Comparison of ENCODE assay signal across 2 cellular contexts in genomic region chr21:15219866-15220265, GRCh38.
A peak's percentile ranks its signal among the peaks of the same experiment; 100 is the strongest.
TF ChIP-seq lines count a peak whose summit lies in the region.

No MANE protein-coding gene starts in this region.

TF ChIP-seq in HepG2, 621 proteins besides CTCF, POLR2A, EP300 and RAD21:
- TF ChIP-seq ZNF335 (CRISPR knock-in tag; IDR thresholded peaks at IDR 0.05) (no peak), ETS1 (CRISPR knock-in tag; IDR thresholded peaks at IDR 0.05) (no peak), ZNF12 (CRISPR knock-in tag; IDR thresholded peaks at IDR 0.05) (no peak), ZNF558 (CRISPR knock-in tag; IDR thresholded peaks at IDR 0.05; ENCODE audit: borderline replicate concordance) (no peak), MTF2 (CRISPR knock-in tag; IDR thresholded peaks at IDR 0.05; ENCODE audit: borderline replicate concordance) (no peak), KLF15 (CRISPR knock-in tag; IDR thresholded peaks at IDR 0.05; ENCODE audit: borderline replicate concordance) (no peak), NCOA2 (CRISPR knock-in tag; IDR thresholded peaks at IDR 0.05) (no peak), ZNF253 (CRISPR knock-in tag; IDR thresholded peaks at IDR 0.05; ENCODE audit: borderline replicate concordance) (no peak)
- TF ChIP-seq, protein P1, sequence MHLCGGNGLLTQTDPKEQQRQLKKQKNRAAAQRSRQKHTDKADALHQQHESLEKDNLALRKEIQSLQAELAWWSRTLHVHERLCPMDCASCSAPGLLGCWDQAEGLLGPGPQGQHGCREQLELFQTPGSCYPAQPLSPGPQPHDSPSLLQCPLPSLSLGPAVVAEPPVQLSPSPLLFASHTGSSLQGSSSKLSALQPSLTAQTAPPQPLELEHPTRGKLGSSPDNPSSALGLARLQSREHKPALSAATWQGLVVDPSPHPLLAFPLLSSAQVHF (CRISPR knock-in tag; IDR thresholded peaks at IDR 0.05) = no peak

TF ChIP-seq in K562, 482 proteins besides CTCF, POLR2A, EP300 and RAD21:
- TF ChIP-seq, protein P2, sequence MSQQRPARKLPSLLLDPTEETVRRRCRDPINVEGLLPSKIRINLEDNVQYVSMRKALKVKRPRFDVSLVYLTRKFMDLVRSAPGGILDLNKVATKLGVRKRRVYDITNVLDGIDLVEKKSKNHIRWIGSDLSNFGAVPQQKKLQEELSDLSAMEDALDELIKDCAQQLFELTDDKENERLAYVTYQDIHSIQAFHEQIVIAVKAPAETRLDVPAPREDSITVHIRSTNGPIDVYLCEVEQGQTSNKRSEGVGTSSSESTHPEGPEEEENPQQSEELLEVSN (IDR thresholded peaks at IDR 0.05; ENCODE audit: borderline replicate concordance in 1 of 2, extremely low read depth in 1 of 2, insufficient read depth in 1 of 2, insufficient read length in 1 of 2, low read depth in 1 of 2, low read length in 1 of 2, poor library complexity in 1 of 2, severe bottlenecking in 1 of 2) = no peak
- TF ChIP-seq PKNOX1 (IDR thresholded peaks at IDR 0.05) (peak; percentile 80), CHCHD3 (CRISPR knock-in tag; IDR thresholded peaks at IDR 0.05) (no peak), NR2C2 (CRISPR knock-in tag; IDR thresholded peaks at IDR 0.05) (no peak), NR2C2 (tag; IDR thresholded peaks at IDR 0.05) (no peak)
- TF ChIP-seq, protein P3, sequence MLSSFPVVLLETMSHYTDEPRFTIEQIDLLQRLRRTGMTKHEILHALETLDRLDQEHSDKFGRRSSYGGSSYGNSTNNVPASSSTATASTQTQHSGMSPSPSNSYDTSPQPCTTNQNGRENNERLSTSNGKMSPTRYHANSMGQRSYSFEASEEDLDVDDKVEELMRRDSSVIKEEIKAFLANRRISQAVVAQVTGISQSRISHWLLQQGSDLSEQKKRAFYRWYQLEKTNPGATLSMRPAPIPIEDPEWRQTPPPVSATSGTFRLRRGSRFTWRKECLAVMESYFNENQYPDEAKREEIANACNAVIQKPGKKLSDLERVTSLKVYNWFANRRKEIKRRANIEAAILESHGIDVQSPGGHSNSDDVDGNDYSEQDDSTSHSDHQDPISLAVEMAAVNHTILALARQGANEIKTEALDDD (IDR thresholded peaks at IDR 0.05) = peak; percentile 68
